ENCODE assay signal across 9 cellular contexts in genomic region chr10:131921191-131921590, GRCh38. TPM values are rescaled to one million over a fixed set of nuclear protein-coding genes. Genes with fewer than 3 reads are reported as not detected.
A peak's percentile ranks its signal among the peaks of the same experiment; 100 is the strongest.
DNase-seq lines count a peak whose midpoint lies in the region; ATAC-seq and TF ChIP-seq lines count a peak whose summit lies in the region.
"Had no signal": no experiment of that assay in that cellular context is flagged by ENCODE, and none has a peak within 500 bp of the region (broad histone marks: within the 10 kb centered on the region; RNA-seq: fewer than 3 reads in every experiment).

No MANE protein-coding gene starts in this region.

- H3K79me1 ChIP-seq in H9 (ENCODE audit: insufficient read depth, low read depth, low read length, poor library complexity, severe bottlenecking), result peaks cover 5% of the 10 kb centered on the region

- no CpG with 5 or more reads among the region's 8 CpGs for WGBS in H9 (ENCODE audit: extremely low coverage, insufficient read length, low lambda C conversion rate)
- WGBS in tibial nerve, 2 donors, result 36 to 44% methylated on average over 8 of the region's 8 CpGs

- peaks cover 0 to 3% (median 0%) of the 10 kb centered on the region in 3 donors for H3K36me3 ChIP-seq in tibial nerve

- no peaks in the 10 kb centered on the region for H3K9me3 ChIP-seq in H9 (ENCODE audit: control insufficient read depth, low read depth, low read length)
- H3K9me3 ChIP-seq in tibial nerve, result peaks cover 0 to 12% (median 0%) of the 10 kb centered on the region in 4 donors

- H3K27ac Mint-ChIP-seq in H9, result peak overlapping the region in 2 of 3 experiments; percentile 6 to 55; a peak in 4 of 7 replicates
- H3K27ac Mint-ChIP-seq in activated naive CD8-positive, alpha-beta T cell treated with anti-CD3 and anti-CD28 coated beads, Interleukin-2, amount 50 U/mL, for 24 hours, result peak overlapping the region; percentile 60
- H3K27ac Mint-ChIP-seq in osteocyte (ENCODE audit: unreplicated experiment), result peak overlapping the region; percentile 53

- no peak overlapping the region for H3K23ac ChIP-seq in H9 (ENCODE audit: insufficient read length, low read depth, low read length)

- H3K9me3 Mint-ChIP-seq in H9, result peaks cover 0 to 6% of the 10 kb centered on the region in 2 experiments; a peak in 1 of 5 replicates
- peaks cover 34% of the 10 kb centered on the region for H3K9me3 Mint-ChIP-seq in activated naive CD8-positive, alpha-beta T cell treated with anti-CD3 and anti-CD28 coated beads, Interleukin-2, amount 50 U/mL, for 24 hours
- H3K9me3 Mint-ChIP-seq in osteocyte (ENCODE audit: unreplicated experiment), result no peaks in the 10 kb centered on the region

- peaks cover 37 to 42% of the 10 kb centered on the region in 2 experiments for H3K4me1 Mint-ChIP-seq in H9
- H3K4me1 Mint-ChIP-seq in activated naive CD8-positive, alpha-beta T cell treated with anti-CD3 and anti-CD28 coated beads, Interleukin-2, amount 50 U/mL, for 24 hours, result peaks cover 69% of the 10 kb centered on the region
- H3K4me1 Mint-ChIP-seq in osteocyte (ENCODE audit: unreplicated experiment), result peaks cover 14% of the 10 kb centered on the region

- H2BK20ac ChIP-seq in H9 (ENCODE audit: low read depth, low read length, poor library complexity, severe bottlenecking), result no peak overlapping the region

- no peak overlapping the region for H4K8ac ChIP-seq in H9 (replicated peaks; ENCODE audit: insufficient read length, low read depth, low read length)

- H3K4me3 ChIP-seq in tibial nerve, result no peak overlapping the region

- TF ChIP-seq POLR2A in tibial nerve (IDR thresholded peaks at IDR 0.05), result no peak

- H3K27me3 Mint-ChIP-seq in H9 (ENCODE audit: low read depth) (no peaks in the 10 kb centered on the region), osteocyte (ENCODE audit: unreplicated experiment) (no peaks in the 10 kb centered on the region)
- H3K27me3 Mint-ChIP-seq in activated naive CD8-positive, alpha-beta T cell treated with anti-CD3 and anti-CD28 coated beads, Interleukin-2, amount 50 U/mL, for 24 hours, result no peaks in the 10 kb centered on the region

- no peak overlapping the region for H3K14ac ChIP-seq in H9 (ENCODE audit: insufficient read depth, low read length)

- TF ChIP-seq CTCF in H9 (conservative IDR thresholded peaks at IDR 0.05) (no peak), osteocyte (IDR thresholded peaks at IDR 0.05) (no peak), tibial nerve (IDR thresholded peaks at IDR 0.05) (no peak)

- H3K4ac ChIP-seq in H9 (ENCODE audit: low read depth, low read length), result no peak overlapping the region

- H3K27ac ChIP-seq in H9 (ENCODE audit: insufficient read length, low read depth, low read length) (no peak overlapping the region), tibial nerve (no peak overlapping the region)
- H3K27ac ChIP-seq: VCaP had no signal

- no peak for TF ChIP-seq EP300 in tibial nerve (IDR thresholded peaks at IDR 0.05)

- H4K91ac ChIP-seq in H9 (ENCODE audit: insufficient read length, low read depth, low read length), result no peak overlapping the region

- H3K4me3 Mint-ChIP-seq in H9 (peak overlapping the region in 1 of 2 experiments; percentile 13; a peak in 1 of 5 replicates), osteocyte (ENCODE audit: unreplicated experiment) (no peak overlapping the region)
- H3K4me3 Mint-ChIP-seq in activated naive CD8-positive, alpha-beta T cell treated with anti-CD3 and anti-CD28 coated beads, Interleukin-2, amount 50 U/mL, for 24 hours, result no peak overlapping the region

- ATAC-seq in GM18867 (IDR thresholded peaks at IDR 0.05; ENCODE audit: unreplicated experiment), result peak; percentile 62
- no peak for ATAC-seq in activated naive CD8-positive, alpha-beta T cell treated with anti-CD3 and anti-CD28 coated beads, Interleukin-2, amount 50 U/mL, for 24 hours

- no peak overlapping the region for H2BK15ac ChIP-seq in H9 (ENCODE audit: low read depth, low read length)

- no peaks in the 10 kb centered on the region for H3K23me2 ChIP-seq in H9 (ENCODE audit: insufficient read length, low read depth, low read length, poor library complexity, severe bottlenecking)

- H4K20me1 ChIP-seq in H9 (ENCODE audit: control insufficient read depth, insufficient read depth, insufficient read length), result no peaks in the 10 kb centered on the region

- H2BK12ac ChIP-seq in H9 (ENCODE audit: insufficient read length, low read depth, low read length), result no peak overlapping the region

- H3K36me3 Mint-ChIP-seq in H9 (ENCODE audit: insufficient read depth in 1 of 3, low read depth in 3 of 3), result peaks cover 0 to 5% (median 3%) of the 10 kb centered on the region in 3 experiments; a peak in 2 of 7 replicates
- peaks cover 71% of the 10 kb centered on the region for H3K36me3 Mint-ChIP-seq in activated naive CD8-positive, alpha-beta T cell treated with anti-CD3 and anti-CD28 coated beads, Interleukin-2, amount 50 U/mL, for 24 hours (ENCODE audit: low read depth)
- peaks cover 4% of the 10 kb centered on the region for H3K36me3 Mint-ChIP-seq in osteocyte (ENCODE audit: unreplicated experiment)

- peaks cover 20% of the 10 kb centered on the region; the same call in 1 of the 2 replicates for H3K79me2 ChIP-seq in H9 (ENCODE audit: insufficient read depth, low read length)

- H3T11ph ChIP-seq in H9 (ENCODE audit: low read length), result no peak overlapping the region

- no peak overlapping the region for H3K56ac ChIP-seq in H9 (ENCODE audit: insufficient read length, low read depth, low read length)

- no peak overlapping the region for H3K18ac ChIP-seq in H9 (ENCODE audit: insufficient read length, low read depth, low read length)

- peak; percentile 63 for DNase-seq in H9
- no peak for DNase-seq in activated naive CD8-positive, alpha-beta T cell treated with anti-CD3 and anti-CD28 coated beads, Interleukin-2, amount 50 U/mL, for 24 hours
- DNase-seq in osteocyte (ENCODE audit: extremely low spot score, unreplicated experiment), result no peak
- DNase-seq in tibial nerve (ENCODE audit: low spot score in 2 of 2), result no peak
- no peak for DNase-seq in stimulated activated CD4-positive, alpha-beta T cell treated with anti-CD3 and anti-CD28 coated beads, Interleukin-12 subunit alpha, Interleukin-12 subunit beta, amount 100 ng/mL, for 4 hours
- DNase-seq in AG08395 (ENCODE audit: low spot score), result no peak
- DNase-seq: stimulated activated CD4-positive, alpha-beta T cell treated with anti-CD3 and anti-CD28 coated beads, Interleukin-2, amount 100 ng/mL, for 48 hours had no signal

- no peak overlapping the region for H2BK5ac ChIP-seq in H9 (ENCODE audit: insufficient read length, low read length)

- no peak overlapping the region for H3K4me2 ChIP-seq in H9 (ENCODE audit: insufficient read depth, insufficient read length, low read length)

- H4K5ac ChIP-seq in H9 (ENCODE audit: insufficient read length, low read depth, low read length), result no peak overlapping the region

- H3K4me1 ChIP-seq in H9 (ENCODE audit: insufficient read depth, low read length), result 0 out of 2 replicates have a peak, but pooled peaks cover 3% of the 10 kb centered on the region
- H3K4me1 ChIP-seq in tibial nerve, result peaks cover 0 to 24% (median 4%) of the 10 kb centered on the region in 4 donors

- H3K27me3 ChIP-seq in H9 (ENCODE audit: insufficient read depth, low read length) (no peaks in the 10 kb centered on the region), tibial nerve (no peaks in the 10 kb centered on the region)

- H3K9ac ChIP-seq in H9 (ENCODE audit: extremely low read depth, insufficient read length, low read length), result no peak overlapping the region

- no peak overlapping the region for H2BK120ac ChIP-seq in H9 (ENCODE audit: low read depth, low read length, poor library complexity, severe bottlenecking)

- no peak overlapping the region for H2AK5ac ChIP-seq in H9 (ENCODE audit: insufficient read length, low read length)

- no peak overlapping the region for H2AFZ ChIP-seq in H9 (ENCODE audit: low read length)

RNA-seq across cellular contexts. Expression of gene PPP2R2D, which starts 20.4 kb away (rescaled TPM):
- total RNA-seq in H9 (2021), result 33.8 and 35.1 TPM in 2 replicates
- total RNA-seq in osteocyte, result 28.9 and 29.3 TPM in 2 replicates
- total RNA-seq in tibial nerve, result 10 to 100 TPM; 22.9 to 35.1 (median 28.9) TPM
